ENCODE assay signal across 8 cellular contexts in genomic region chr6:41548098-41548840, GRCh38. TPM values are rescaled to one million over a fixed set of nuclear protein-coding genes. Genes with fewer than 3 reads are reported as not detected.
A peak's percentile ranks its signal among the peaks of the same experiment; 100 is the strongest.
DNase-seq lines count a peak whose midpoint lies in the region; ATAC-seq and TF ChIP-seq lines count a peak whose summit lies in the region.

No MANE protein-coding gene starts in this region.

- H3K27ac ChIP-seq in GM23248 (no peak overlapping the region), gastroesophageal sphincter (peak overlapping the region in 1 of 4 donors; percentile 86)

- peak overlapping the region; percentile 82 for H3K4me2 ChIP-seq in GM23248 (ENCODE audit: unreplicated experiment)

- no peak for TF ChIP-seq CTCF in gastroesophageal sphincter (IDR thresholded peaks at IDR 0.05)

- 0 out of 2 replicates have a peak, but pooled peaks cover 23% of the 10 kb centered on the region for H3K79me2 ChIP-seq in GM23248 (ENCODE audit: insufficient read depth)

- H3K4me3 ChIP-seq in GM23248 = 0 out of 2 replicates have a peak overlapping the region, but pooled peaks have one; percentile 80
- peak overlapping the region; percentile 93 to 98 for H3K4me3 ChIP-seq in gastroesophageal sphincter

- TF ChIP-seq POLR2A in gastroesophageal sphincter (IDR thresholded peaks at IDR 0.05) = no peak

- no peaks in the 10 kb centered on the region for H3K9me2 ChIP-seq in GM23248 (ENCODE audit: insufficient read depth)

- no peak for DNase-seq in GM23248
- DNase-seq in activated CD8-positive, alpha-beta memory T cell treated with anti-CD3 and anti-CD28 coated beads, Interleukin-2, amount 50 U/mL, for 4 hours = peak; percentile 49
- DNase-seq in stimulated activated CD4-positive, alpha-beta T cell treated with anti-CD3 and anti-CD28 coated beads, Interleukin-12 subunit alpha, Interleukin-12 subunit beta, amount 100 ng/mL, for 4 hours = peak; percentile 61
- no peak for DNase-seq in NCI-H510A (lab: John Stamatoyannopoulos, UW)
- no peak for DNase-seq in NCI-H748 (lab: John Stamatoyannopoulos, UW; ENCODE audit: unreplicated experiment)
- no peak for DNase-seq in SKM-1 (lab: John Stamatoyannopoulos, UW; ENCODE audit: unreplicated experiment)

- no peaks in the 10 kb centered on the region for H4K20me1 ChIP-seq in GM23248 (ENCODE audit: insufficient read depth)

- in situ Hi-C loops in GM23248 (cut with MboI) = no loop called here

- H3K9ac ChIP-seq in GM23248 = no peak overlapping the region

- WGBS in GM23248 (ENCODE audit: low coverage in 1 of 2, low lambda C conversion rate in 2 of 2, missing lambda C conversion rate in 2 of 2), 2 experiments = 91 to 92% methylated on average over 43 to 50 of the region's 50 CpGs
- WGBS in gastroesophageal sphincter (ENCODE audit: low coverage in 1 of 2), 2 donors = 0 to 63% methylated on average over 1 to 3 of the region's 50 CpGs

- no peaks in the 10 kb centered on the region for H3K36me3 ChIP-seq in GM23248 (ENCODE audit: low read depth)
- H3K36me3 ChIP-seq in gastroesophageal sphincter = peaks cover 0 to 28% of the 10 kb centered on the region in 2 donors

- no peaks in the 10 kb centered on the region for H3F3A ChIP-seq in GM23248 (ENCODE audit: insufficient read depth)

- H2AFZ ChIP-seq in GM23248 = no peak overlapping the region

- H3K27me3 ChIP-seq in GM23248 (replicated peaks; ENCODE audit: insufficient read depth) = no peaks in the 10 kb centered on the region
- H3K27me3 ChIP-seq in gastroesophageal sphincter = no peaks in the 10 kb centered on the region

- TF ChIP-seq EP300 in gastroesophageal sphincter (IDR thresholded peaks at IDR 0.05) = no peak

- ATAC-seq in gastroesophageal sphincter (no peak), GM19328 (IDR thresholded peaks at IDR 0.05; ENCODE audit: unreplicated experiment) (no peak)

- H3K4me1 ChIP-seq in GM23248 (ENCODE audit: insufficient read depth) = no peaks in the 10 kb centered on the region
- peaks cover 0 to 70% (median 22%) of the 10 kb centered on the region in 3 donors for H3K4me1 ChIP-seq in gastroesophageal sphincter

- no peaks in the 10 kb centered on the region for H3K9me3 ChIP-seq in GM23248 (ENCODE audit: low read depth)
- H3K9me3 ChIP-seq in gastroesophageal sphincter = no peaks in the 10 kb centered on the region

RNA-seq across cellular contexts. Expression of gene FOXP4, which starts 2.1 kb away (rescaled TPM):
- total RNA-seq in GM23248 (2014; rRNA removed; shearing (Covaris generic)) = 3.9 and 5.4 TPM in 2 replicates
- 1.1 and 1.4 TPM in 2 replicates for polyA plus RNA-seq in GM23248 (2016; fragmentation: Nextera tagmentation; extraction: Ambion mirVana)
- 10 to 100 TPM in 2 of 4 donors, 1 to 10 TPM in 2; 8.2 to 25.8 (median 11.7) TPM for total RNA-seq in gastroesophageal sphincter

Comparison
In these comparisons a context has a peak if more than half of its experiments do, and no peak if none do; other contexts are left out.
1. DNase-seq: peak in activated CD8-positive, alpha-beta memory T cell treated with anti-CD3 and anti-CD28 coated beads, Interleukin-2, amount 50 U/mL, for 4 hours (single experiment) and stimulated activated CD4-positive, alpha-beta T cell treated with anti-CD3 and anti-CD28 coated beads, Interleukin-12 subunit alpha, Interleukin-12 subunit beta, amount 100 ng/mL, for 4 hours (single experiment); none in GM23248 (single experiment), NCI-H510A (single experiment), NCI-H748 (single experiment) and SKM-1 (single experiment).